In genomic region chr3:9499455-9500107, GRCh38 we compare ENCODE assay signal across 1 cellular context.
TF ChIP-seq lines count a peak whose summit lies in the region.

No MANE protein-coding gene starts in this region.

TF ChIP-seq in GM23338, 12 proteins besides CTCF, POLR2A, EP300 and RAD21 (continued from another document):
- TF ChIP-seq ZNF462 (CRISPR knock-in tag; IDR thresholded peaks at IDR 0.05) (no peak), ZNF114 (CRISPR knock-in tag; IDR thresholded peaks at IDR 0.05) (no peak), NANOG (IDR thresholded peaks at IDR 0.05; ENCODE audit: borderline replicate concordance) (no peak), ETS1 (IDR thresholded peaks at IDR 0.05) (no peak), ZNF331 (CRISPR knock-in tag; IDR thresholded peaks at IDR 0.05; ENCODE audit: low read depth) (no peak)
